ENCODE assay signal across 9 cellular contexts in genomic region chr17:19812407-19812806, GRCh38. TPM values are rescaled to one million over a fixed set of nuclear protein-coding genes. Genes with fewer than 3 reads are reported as not detected.
A peak's percentile ranks its signal among the peaks of the same experiment; 100 is the strongest.
DNase-seq lines count a peak whose midpoint lies in the region; ATAC-seq and TF ChIP-seq lines count a peak whose summit lies in the region.
"Had no signal": no experiment of that assay in that cellular context is flagged by ENCODE, and none has a peak within 500 bp of the region (broad histone marks: within the 10 kb centered on the region; RNA-seq: fewer than 3 reads in every experiment).

No MANE protein-coding gene starts in this region.

- in situ Hi-C loops in ACHN (cut with HindIII; ENCODE audit: low pct_ligation_motif_present, low pct_unique_long_range_greater_than_20kb, low sequenced_read_pairs) = no loop called here

- H3K4me3 ChIP-seq in GM12864 (ENCODE audit: low read depth, low read length) = no peak overlapping the region
- H3K4me3 ChIP-seq in fibroblast of the aortic adventitia (ENCODE audit: low read depth, low read length) = no peak overlapping the region

- TF ChIP-seq CTCF in GM12864 (IDR thresholded peaks at IDR 0.05; ENCODE audit: low read depth, low read length, missing control alignments) (peak; percentile 30), fibroblast of the aortic adventitia (IDR thresholded peaks at IDR 0.05; ENCODE audit: insufficient read depth, low read length) (peak; percentile 21)

- peak; percentile 7 for DNase-seq in ACHN
- DNase-seq in GM12864 (ENCODE audit: low read depth) = no peak
- peak; percentile 55 for DNase-seq in RKO (ENCODE audit: low spot score)
- DNase-seq in fibroblast of the aortic adventitia (ENCODE audit: low read depth) = peak; percentile 5
- no peak for DNase-seq in NCI-H774 (lab: John Stamatoyannopoulos, UW)
- DNase-seq in GM19240 (ENCODE audit: insufficient read length, low spot score) = no peak
- DNase-seq: effector memory CD4-positive, alpha-beta T cell had no signal

- no peak for ATAC-seq in GM18873 (IDR thresholded peaks at IDR 0.05; ENCODE audit: low FRiP score, unreplicated experiment)
- no peak for ATAC-seq in GM18498 (IDR thresholded peaks at IDR 0.05; ENCODE audit: unreplicated experiment)

RNA-seq across cellular contexts. Expression of gene ULK2, which starts 55.3 kb away (rescaled TPM):
- 20.4 and 22.1 TPM in 2 replicates for total RNA-seq in fibroblast of the aortic adventitia (ENCODE audit: low replicate concordance)

Comparison
In these comparisons a context has a peak if more than half of its experiments do, and no peak if none do; other contexts are left out.
1. DNase-seq: peak in ACHN (single experiment), RKO (single experiment) and fibroblast of the aortic adventitia (single experiment); none in GM12864 (single experiment), NCI-H774 (single experiment) and GM19240 (single experiment).